In the genomic region with DNA sequence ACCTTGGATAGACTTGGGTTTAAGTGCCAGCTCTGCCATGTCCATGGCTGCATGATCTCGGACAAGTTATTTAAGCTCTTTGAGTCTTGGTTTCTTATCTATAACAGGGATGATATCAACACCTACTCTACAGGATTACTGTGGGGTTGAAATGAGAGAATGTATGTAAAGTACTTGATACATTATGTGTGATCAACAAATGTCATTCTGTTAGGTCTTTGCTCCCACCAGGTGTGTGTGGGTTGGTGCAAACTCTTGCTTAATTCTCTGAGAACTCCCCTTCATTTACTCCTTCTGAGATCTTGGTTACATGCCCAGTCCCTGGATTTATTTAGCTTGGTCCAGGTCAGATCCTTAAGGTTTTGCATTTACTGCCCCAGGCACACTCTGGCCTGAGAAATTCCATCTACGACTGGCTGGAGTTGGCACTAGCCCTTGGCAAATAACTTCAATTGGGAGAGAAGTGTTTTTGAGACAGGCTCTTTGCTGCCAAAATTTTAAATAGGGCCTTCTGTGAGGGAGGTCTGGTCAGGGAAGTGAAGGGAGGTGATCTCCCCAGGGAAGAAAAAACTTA, we compare ENCODE assay signal across 11 cellular contexts.
A peak's percentile ranks its signal among the peaks of the same experiment; 100 is the strongest.
DNase-seq lines count a peak whose midpoint lies in the region; ATAC-seq and TF ChIP-seq lines count a peak whose summit lies in the region.
"Had no signal": no experiment of that assay in that cellular context is flagged by ENCODE, and none has a peak within 500 bp of the region (broad histone marks: within the 10 kb centered on the region; RNA-seq: fewer than 3 reads in every experiment).

No MANE protein-coding gene starts in this region.

- H3K27me3 Mint-ChIP-seq in stimulated activated naive CD8-positive, alpha-beta T cell treated with anti-CD3 and anti-CD28 coated beads, Interleukin-15, amount 100 ng/mL, for 72 hours, result no peaks in the 10 kb centered on the region
- no peaks in the 10 kb centered on the region for H3K27me3 Mint-ChIP-seq in activated naive CD4-positive, alpha-beta T cell treated with anti-CD3 and anti-CD28 coated beads, Interleukin-2, amount 10 ng/mL, durations not matched to agents 7 days and 5 days

- WGBS in body of pancreas, 2 donors, result 31 to 42% methylated on average over 2 of the region's 2 CpGs

- H3K27me3 ChIP-seq in body of pancreas (no peaks in the 10 kb centered on the region), lower lobe of right lung (ENCODE audit: low read depth) (no peaks in the 10 kb centered on the region), stomach smooth muscle (ENCODE audit: control insufficient read depth in 1 of 2, insufficient read depth in 2 of 2, low read length in 2 of 2) (no peaks in the 10 kb centered on the region)

- TF ChIP-seq POLR2A in body of pancreas (IDR thresholded peaks at IDR 0.05), result no peak

- no peak for TF ChIP-seq CTCF in body of pancreas (IDR thresholded peaks at IDR 0.05)
- no peak for TF ChIP-seq CTCF in lower lobe of right lung (IDR thresholded peaks at IDR 0.05)

- H3K4me3 Mint-ChIP-seq in stimulated activated naive CD8-positive, alpha-beta T cell treated with anti-CD3 and anti-CD28 coated beads, Interleukin-15, amount 100 ng/mL, for 72 hours, result no peak overlapping the region
- H3K4me3 Mint-ChIP-seq in activated naive CD4-positive, alpha-beta T cell treated with anti-CD3 and anti-CD28 coated beads, Interleukin-2, amount 10 ng/mL, durations not matched to agents 7 days and 5 days, result no peak overlapping the region
- H3K4me3 Mint-ChIP-seq: central memory CD8-positive, alpha-beta T cell had no signal

- CTCF ChIA-PET in activated naive CD4-positive, alpha-beta T cell treated with anti-CD3 and anti-CD28 coated beads, Interleukin-2, amount 10 ng/mL, durations not matched to agents 7 days and 5 days (lab: Charles Lee), result no interaction called here

- H3K27ac Mint-ChIP-seq in stimulated activated naive CD8-positive, alpha-beta T cell treated with anti-CD3 and anti-CD28 coated beads, Interleukin-15, amount 100 ng/mL, for 72 hours, result no peak overlapping the region
- H3K27ac Mint-ChIP-seq in activated naive CD4-positive, alpha-beta T cell treated with anti-CD3 and anti-CD28 coated beads, Interleukin-2, amount 10 ng/mL, durations not matched to agents 7 days and 5 days, result no peak overlapping the region

- no peaks in the 10 kb centered on the region for H3K4me1 Mint-ChIP-seq in stimulated activated naive CD8-positive, alpha-beta T cell treated with anti-CD3 and anti-CD28 coated beads, Interleukin-15, amount 100 ng/mL, for 72 hours
- H3K4me1 Mint-ChIP-seq in activated naive CD4-positive, alpha-beta T cell treated with anti-CD3 and anti-CD28 coated beads, Interleukin-2, amount 10 ng/mL, durations not matched to agents 7 days and 5 days, result no peaks in the 10 kb centered on the region
- H3K4me1 Mint-ChIP-seq: central memory CD8-positive, alpha-beta T cell had no signal

- H3K27ac ChIP-seq in body of pancreas (peak overlapping the region; percentile 95 to 97 (median 96)), lower lobe of right lung (peak overlapping the region; percentile 93), stomach smooth muscle (ENCODE audit: low read length) (peak overlapping the region; percentile 100)
- H3K27ac ChIP-seq: SK-N-MC had no signal

- H3K9me3 ChIP-seq in body of pancreas (no peaks in the 10 kb centered on the region), lower lobe of right lung (no peaks in the 10 kb centered on the region), stomach smooth muscle (ENCODE audit: control insufficient read depth in 2 of 2, low read length in 2 of 2) (no peaks in the 10 kb centered on the region)

- H3K4me1 ChIP-seq in body of pancreas (peaks cover 98% of the 10 kb centered on the region), lower lobe of right lung (peaks cover 94% of the 10 kb centered on the region), stomach smooth muscle (ENCODE audit: control insufficient read depth, insufficient read depth, low read length) (peaks cover 52% of the 10 kb centered on the region)

- H3K9ac ChIP-seq in stomach smooth muscle (ENCODE audit: low read length in 2 of 2), result peak overlapping the region; percentile 42 to 84

- peak; percentile 7 for DNase-seq in ELF-1 (ENCODE audit: low read depth, low spot score)
- DNase-seq in body of pancreas, result peak in 2 of 4 donors; percentile 24 to 25
- DNase-seq in lower lobe of right lung, result no peak
- DNase-seq in SK-N-DZ (ENCODE audit: low spot score), result no peak
- no peak for DNase-seq in stimulated activated naive CD8-positive, alpha-beta T cell treated with anti-CD3 and anti-CD28 coated beads, Interleukin-15, amount 100 ng/mL, for 72 hours
- DNase-seq in effector CD8-positive, alpha-beta T cell (lab: John Stamatoyannopoulos, UW), result no peak
- DNase-seq in activated naive CD4-positive, alpha-beta T cell treated with anti-CD3 and anti-CD28 coated beads, Interleukin-2, amount 10 ng/mL, durations not matched to agents 7 days and 5 days, result no peak
- DNase-seq: occipital lobe had no signal

- intact Hi-C loops in body of pancreas (cut with DNase I) (no loop called here), lower lobe of right lung (cut with DNase I) (loop anchor here (10.0 kb wide), 1 partner anchor 63 kb away; a partner anchor contains a TSS)

- no peak overlapping the region for H3K4me3 ChIP-seq in body of pancreas
- H3K4me3 ChIP-seq in lower lobe of right lung, result no peak overlapping the region
- H3K4me3 ChIP-seq in stomach smooth muscle (ENCODE audit: low read length in 2 of 2), result no peak overlapping the region
- H3K4me3 ChIP-seq: SK-N-MC had no signal

- no peaks in the 10 kb centered on the region for H3K36me3 Mint-ChIP-seq in activated naive CD4-positive, alpha-beta T cell treated with anti-CD3 and anti-CD28 coated beads, Interleukin-2, amount 10 ng/mL, durations not matched to agents 7 days and 5 days

- ATAC-seq in body of pancreas, result no peak
- ATAC-seq in lower lobe of right lung, result peak; percentile 61 to 72
- ATAC-seq in stimulated activated naive CD8-positive, alpha-beta T cell treated with anti-CD3 and anti-CD28 coated beads, Interleukin-15, amount 100 ng/mL, for 72 hours, result no peak

- H3K36me3 ChIP-seq in body of pancreas (replicated peaks in 1 of 2; ENCODE audit: insufficient read depth in 1 of 2, low read depth in 2 of 2) (no peaks in the 10 kb centered on the region), lower lobe of right lung (no peaks in the 10 kb centered on the region), stomach smooth muscle (ENCODE audit: control insufficient read depth in 2 of 2, insufficient read depth in 2 of 2, low read length in 2 of 2) (no peaks in the 10 kb centered on the region)

- no peaks in the 10 kb centered on the region for H3K9me3 Mint-ChIP-seq in stimulated activated naive CD8-positive, alpha-beta T cell treated with anti-CD3 and anti-CD28 coated beads, Interleukin-15, amount 100 ng/mL, for 72 hours
- H3K9me3 Mint-ChIP-seq in activated naive CD4-positive, alpha-beta T cell treated with anti-CD3 and anti-CD28 coated beads, Interleukin-2, amount 10 ng/mL, durations not matched to agents 7 days and 5 days, result no peaks in the 10 kb centered on the region
- H3K9me3 Mint-ChIP-seq: central memory CD8-positive, alpha-beta T cell had no signal

Comparison
In these comparisons a context has a peak if more than half of its experiments do, and no peak if none do; other contexts are left out.
1. ATAC-seq: peak in lower lobe of right lung (2 of 2); none in body of pancreas (single experiment) and stimulated activated naive CD8-positive, alpha-beta T cell treated with anti-CD3 and anti-CD28 coated beads, Interleukin-15, amount 100 ng/mL, for 72 hours (single experiment).
2. Peak in every context shown above with its lines, with median percentiles within 50 percentile points of each other: H3K27ac ChIP-seq.